In genomic region chr9:131629827-131630205, GRCh38 we compare ENCODE assay signal across 15 cellular contexts.
A peak's percentile ranks its signal among the peaks of the same experiment; 100 is the strongest.
DNase-seq lines count a peak whose midpoint lies in the region; ATAC-seq and TF ChIP-seq lines count a peak whose summit lies in the region.
"Had no signal": no experiment of that assay in that cellular context is flagged by ENCODE, and none has a peak within 500 bp of the region (broad histone marks: within the 10 kb centered on the region; RNA-seq: fewer than 3 reads in every experiment).

No MANE protein-coding gene starts in this region.

- no peak overlapping the region for H3K4me3 Mint-ChIP-seq in CD8-positive, alpha-beta memory T cell
- H3K4me3 Mint-ChIP-seq in activated T-helper 17 cell treated with anti-CD3 and anti-CD28 coated beads, Interleukin-2, amount 50 U/mL, for 72 hours = peak overlapping the region; percentile 73
- no peak overlapping the region for H3K4me3 Mint-ChIP-seq in progenitor cell of endocrine pancreas (ENCODE audit: low read depth)
- H3K4me3 Mint-ChIP-seq: activated naive CD4-positive, alpha-beta T cell treated with anti-CD3 and anti-CD28 coated beads, Interleukin-2, amount 50 U/mL, for 24 hours had no signal

- no peaks in the 10 kb centered on the region for H3K9me3 Mint-ChIP-seq in CD8-positive, alpha-beta memory T cell
- no peaks in the 10 kb centered on the region for H3K9me3 Mint-ChIP-seq in activated T-helper 17 cell treated with anti-CD3 and anti-CD28 coated beads, Interleukin-2, amount 50 U/mL, for 72 hours
- no peaks in the 10 kb centered on the region for H3K9me3 Mint-ChIP-seq in progenitor cell of endocrine pancreas (ENCODE audit: low read depth)
- H3K9me3 Mint-ChIP-seq: activated naive CD4-positive, alpha-beta T cell treated with anti-CD3 and anti-CD28 coated beads, Interleukin-2, amount 50 U/mL, for 24 hours had no signal

- no peak for TF ChIP-seq POLR2A in spleen (IDR thresholded peaks at IDR 0.05)
- no peak for TF ChIP-seq POLR2A in heart left ventricle (IDR thresholded peaks at IDR 0.05)

- POLR2A ChIA-PET in CD8-positive, alpha-beta memory T cell (lab: Charles Lee) = no interaction called here

- no peaks in the 10 kb centered on the region for H3K27me3 Mint-ChIP-seq in CD8-positive, alpha-beta memory T cell
- no peaks in the 10 kb centered on the region for H3K27me3 Mint-ChIP-seq in activated T-helper 17 cell treated with anti-CD3 and anti-CD28 coated beads, Interleukin-2, amount 50 U/mL, for 72 hours
- H3K27me3 Mint-ChIP-seq in progenitor cell of endocrine pancreas = no peaks in the 10 kb centered on the region
- H3K27me3 Mint-ChIP-seq: activated naive CD4-positive, alpha-beta T cell treated with anti-CD3 and anti-CD28 coated beads, Interleukin-2, amount 50 U/mL, for 24 hours had no signal

- H3K27ac ChIP-seq in CD8-positive, alpha-beta memory T cell (ENCODE audit: low read depth, low read length) = no peak overlapping the region
- peak overlapping the region in 6 of 8 donors; percentile 51 to 89 (median 86) for H3K27ac ChIP-seq in spleen
- peak overlapping the region in 5 of 12 donors; percentile 3 to 91 (median 9) for H3K27ac ChIP-seq in heart left ventricle

- DNase-seq in CD8-positive, alpha-beta memory T cell = no peak
- DNase-seq in spleen = no peak
- DNase-seq in progenitor cell of endocrine pancreas (ENCODE audit: low spot score, unreplicated experiment) = no peak
- no peak for DNase-seq in NCI-H2171 (lab: John Stamatoyannopoulos, UW)
- no peak for DNase-seq in heart left ventricle
- DNase-seq: activated CD4-positive, alpha-beta T cell treated with anti-CD3 and anti-CD28 coated beads, Interleukin-2, amount 50 U/mL, for 4 hours; caudate nucleus; GDM1; IMR-90; NCI-H1105 treated with DMSO at 0.1 percent for 48 hours; NCI-H524 treated with DMSO at 0.1 percent for 48 hours; retina had no signal

- peaks cover 15% of the 10 kb centered on the region for H3K36me3 ChIP-seq in CD8-positive, alpha-beta memory T cell (ENCODE audit: insufficient read depth, low read length)
- H3K36me3 ChIP-seq in spleen (peaks cover 3 to 90% (median 33%) of the 10 kb centered on the region in 6 donors), heart left ventricle (peaks cover 0 to 88% (median 76%) of the 10 kb centered on the region in 9 donors)

- WGBS in spleen, 5 donors = 74 to 94% (median 84%) methylated on average over 4 of the region's 4 CpGs
- WGBS in heart left ventricle, 4 donors = 67 to 83% (median 76%) methylated on average over 2 to 4 of the region's 4 CpGs

- peaks cover 61 to 79% (median 71%) of the 10 kb centered on the region in 3 donors for H3K4me1 Mint-ChIP-seq in CD8-positive, alpha-beta memory T cell
- H3K4me1 Mint-ChIP-seq in activated T-helper 17 cell treated with anti-CD3 and anti-CD28 coated beads, Interleukin-2, amount 50 U/mL, for 72 hours = peaks cover 29% of the 10 kb centered on the region
- H3K4me1 Mint-ChIP-seq in progenitor cell of endocrine pancreas (ENCODE audit: low read depth) = peaks cover 12% of the 10 kb centered on the region

- peak overlapping the region; percentile 70 to 99 (median 96) for H3K27ac Mint-ChIP-seq in CD8-positive, alpha-beta memory T cell
- H3K27ac Mint-ChIP-seq in activated T-helper 17 cell treated with anti-CD3 and anti-CD28 coated beads, Interleukin-2, amount 50 U/mL, for 72 hours = peak overlapping the region; percentile 95
- no peak overlapping the region for H3K27ac Mint-ChIP-seq in progenitor cell of endocrine pancreas

- H3K4me1 ChIP-seq in CD8-positive, alpha-beta memory T cell (ENCODE audit: insufficient read depth, low read length) = peaks cover 50% of the 10 kb centered on the region
- peaks cover 4 to 79% (median 44%) of the 10 kb centered on the region in 6 donors for H3K4me1 ChIP-seq in spleen
- H3K4me1 ChIP-seq in heart left ventricle = peaks cover 5 to 70% (median 30%) of the 10 kb centered on the region in 12 donors

- peak; percentile 3 for ATAC-seq in GM21825 (IDR thresholded peaks at IDR 0.05; ENCODE audit: unreplicated experiment)
- ATAC-seq in activated T-helper 17 cell treated with anti-CD3 and anti-CD28 coated beads, Interleukin-2, amount 50 U/mL, for 72 hours (replicated peaks) = peak; percentile 59
- no peak for ATAC-seq in heart left ventricle

- intact Hi-C loops in spleen (cut with DNase I; ENCODE audit: low total_unique reads) = no loop called here
- intact Hi-C loops in heart left ventricle (cut with DNase I) = loop anchor here in 1 of 10 donors (10.0 kb wide), 1 partner anchor 105 kb away; no protein-coding TSS in a partner anchor

- H3K27me3 ChIP-seq in CD8-positive, alpha-beta memory T cell (ENCODE audit: insufficient read depth, low read length, poor library complexity, severe bottlenecking) = no peaks in the 10 kb centered on the region
- no peaks in the 10 kb centered on the region for H3K27me3 ChIP-seq in spleen (replicated peaks in 1 of 7)
- no peaks in the 10 kb centered on the region for H3K27me3 ChIP-seq in heart left ventricle

- CTCF ChIA-PET in CD8-positive, alpha-beta memory T cell (lab: Charles Lee) = interaction anchor here (0.6 to 5.4 kb wide), 6 partner anchors 14 to 110 kb away, joined by 3 to 28 read pairs (median 6); partner anchors contain the start of gene RAPGEF1

- no peak overlapping the region for H3K4me3 ChIP-seq in CD8-positive, alpha-beta memory T cell (ENCODE audit: low read length)
- H3K4me3 ChIP-seq in spleen (no peak overlapping the region), heart left ventricle (no peak overlapping the region)

- H3K9me3 ChIP-seq in CD8-positive, alpha-beta memory T cell (ENCODE audit: low read length) = no peaks in the 10 kb centered on the region
- H3K9me3 ChIP-seq in spleen (no peaks in the 10 kb centered on the region), heart left ventricle (no peaks in the 10 kb centered on the region)

- TF ChIP-seq CTCF in spleen (IDR thresholded peaks at IDR 0.05 in 8 of 11, conservative IDR thresholded peaks at IDR 0.05 in 3 of 11) = no peak
- no peak for TF ChIP-seq CTCF in progenitor cell of endocrine pancreas (IDR thresholded peaks at IDR 0.05; ENCODE audit: unreplicated experiment)
- no peak for TF ChIP-seq CTCF in heart left ventricle (IDR thresholded peaks at IDR 0.05)

- peaks cover 7 to 70% (median 13%) of the 10 kb centered on the region in 3 donors for H3K36me3 Mint-ChIP-seq in CD8-positive, alpha-beta memory T cell
- peaks cover 99% of the 10 kb centered on the region for H3K36me3 Mint-ChIP-seq in activated T-helper 17 cell treated with anti-CD3 and anti-CD28 coated beads, Interleukin-2, amount 50 U/mL, for 72 hours (ENCODE audit: low read depth)
- H3K36me3 Mint-ChIP-seq in progenitor cell of endocrine pancreas (ENCODE audit: insufficient read depth) = peaks cover 18% of the 10 kb centered on the region

Comparison
In these comparisons a context has a peak if more than half of its experiments do, and no peak if none do; other contexts are left out.
1. ATAC-seq: peak in GM21825 (single experiment) and activated T-helper 17 cell treated with anti-CD3 and anti-CD28 coated beads, Interleukin-2, amount 50 U/mL, for 72 hours (single experiment); none in heart left ventricle (0 of 4).